In the genomic region with DNA sequence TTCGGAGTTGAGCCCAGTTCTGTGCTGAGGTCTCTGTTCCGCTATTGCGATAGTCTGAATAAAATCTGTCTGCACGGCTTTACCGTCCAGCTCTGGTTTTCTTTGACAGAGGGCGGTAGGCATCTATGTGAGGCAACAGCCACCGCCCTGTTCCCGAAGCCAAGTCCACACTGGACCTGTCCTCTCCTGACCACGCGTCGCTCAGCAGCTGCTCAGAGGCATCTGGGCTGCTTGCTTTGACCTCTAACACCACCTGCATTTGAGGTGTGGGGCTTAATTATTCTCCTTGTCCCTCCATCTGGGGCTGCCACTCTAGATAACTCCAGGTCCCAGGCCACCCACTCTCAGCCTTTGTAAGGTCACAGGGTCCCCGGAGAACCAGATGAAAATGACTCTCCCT, we compare ENCODE assay signal across 34 cellular contexts.
"Had no signal": no experiment of that assay in that cellular context is flagged by ENCODE, and none has a peak within 500 bp of the region (broad histone marks: within the 10 kb centered on the region; RNA-seq: fewer than 3 reads in every experiment).

No MANE protein-coding gene starts in this region.

- DNase-seq: activated B cell treated with CpG ODN at 0.5 μM for 24 hours; activated CD4-positive, alpha-beta T cell treated with anti-CD3 and anti-CD28 coated beads for 48 hours; activated CD4-positive, alpha-beta T cell treated with anti-CD3 and anti-CD28 coated beads, Interleukin-2, amount 50 U/mL, for 1 hour; activated CD4-positive, alpha-beta T cell treated with anti-CD3 and anti-CD28 coated beads, Interleukin-2, amount 50 U/mL, for 48 hours; activated CD8-positive, alpha-beta memory T cell treated with anti-CD3 and anti-CD28 coated beads, Interleukin-2, amount 10 ng/mL, durations not matched to agents 7 days and 5 days; activated CD8-positive, alpha-beta memory T cell treated with anti-CD3 and anti-CD28 coated beads, Interleukin-2, amount 50 U/mL, for 4 hours; activated CD8-positive, alpha-beta T cell treated with anti-CD3 and anti-CD28 coated beads, Interleukin-2, amount 10 ng/mL, durations not matched to agents 7 days and 5 days; activated effector memory CD4-positive, alpha-beta T cell treated with anti-CD3 and anti-CD28 coated beads, Interleukin-2, amount 50 U/mL, for 16 hours; activated naive CD4-positive, alpha-beta T cell treated with anti-CD3 and anti-CD28 coated beads for 36 hours; activated naive CD8-positive, alpha-beta T cell treated with anti-CD3 and anti-CD28 coated beads, Interleukin-2, amount 10 ng/mL, durations not matched to agents 7 days and 5 days; activated T-cell treated with anti-CD3 and anti-CD28 coated beads, Interleukin-2, amount 50 U/mL, for 1 hour; activated T-cell treated with anti-CD3 and anti-CD28 coated beads, Interleukin-2, amount 50 U/mL, for 48 hours; central memory CD4-positive, alpha-beta T cell; cerebellar nuclear complex; colonic mucosa; effector CD8-positive, alpha-beta T cell; foreskin fibroblast; gastrocnemius medialis; head of caudate nucleus; SW 1271; T-cell; T1000; WERI-Rb-1 had no signal

- H3K27me3 ChIP-seq: ascending aorta, cardiac muscle cell, colonic mucosa had no signal

- H3K27ac Mint-ChIP-seq: activated B cell treated with CpG ODN at 0.5 μM for 24 hours; activated CD8-positive, alpha-beta memory T cell treated with anti-CD3 and anti-CD28 coated beads, Interleukin-2, amount 10 ng/mL, durations not matched to agents 7 days and 5 days; activated CD8-positive, alpha-beta T cell treated with anti-CD3 and anti-CD28 coated beads, Interleukin-2, amount 10 ng/mL, durations not matched to agents 7 days and 5 days; activated naive CD4-positive, alpha-beta T cell treated with anti-CD3 and anti-CD28 coated beads for 36 hours; activated naive CD4-positive, alpha-beta T cell treated with anti-CD3 and anti-CD28 coated beads, Interleukin-2, amount 50 U/mL, for 24 hours; activated naive CD8-positive, alpha-beta T cell treated with anti-CD3 and anti-CD28 coated beads, Interleukin-2, amount 10 ng/mL, durations not matched to agents 7 days and 5 days; activated T-helper 1 cell treated with anti-CD3 and anti-CD28 coated beads, Interleukin-12 subunit alpha, Interleukin-12 subunit beta, Interleukin-2, Interleukin-4 antibody, amounts not matched to agents 30 ng/mL and 10 ng/mL and 1 ng/mL, durations not matched to agents 14 hours and 24 hours and 36 hours; activated T-helper 2 cell treated with anti-CD3 and anti-CD28 coated beads, Interferon-gamma antibody, Interleukin-2, Interleukin-4, amounts not matched to agents 10 μg/mL and 5 μg/mL and 100 μg/mL, durations not matched to agents 14 hours and 24 hours and 36 hours; T-cell; T-helper 1 cell treated with Interleukin-12 subunit alpha and Interleukin-12 subunit beta and Interleukin-4 antibody, amounts not matched to agents 30 μg/mL and 1 μg/mL, for 36 hours; T-helper 2 cell treated with Interferon-gamma antibody and Interleukin-4, amounts not matched to agents 5 μg/mL and 100 μg/mL, for 36 hours had no signal

- H3K36me3 ChIP-seq: ascending aorta, breast epithelium, cardiac muscle cell, colonic mucosa, gastrocnemius medialis, WERI-Rb-1 had no signal

- H3K4me3 Mint-ChIP-seq: activated B cell treated with CpG ODN at 0.5 μM for 24 hours; activated CD8-positive, alpha-beta memory T cell treated with anti-CD3 and anti-CD28 coated beads, Interleukin-2, amount 10 ng/mL, durations not matched to agents 7 days and 5 days; activated CD8-positive, alpha-beta T cell treated with anti-CD3 and anti-CD28 coated beads, Interleukin-2, amount 10 ng/mL, durations not matched to agents 7 days and 5 days; activated naive CD4-positive, alpha-beta T cell treated with anti-CD3 and anti-CD28 coated beads for 36 hours; activated naive CD4-positive, alpha-beta T cell treated with anti-CD3 and anti-CD28 coated beads, Interleukin-2, amount 50 U/mL, for 24 hours; activated naive CD8-positive, alpha-beta T cell treated with anti-CD3 and anti-CD28 coated beads, Interleukin-2, amount 10 ng/mL, durations not matched to agents 7 days and 5 days; activated T-helper 1 cell treated with anti-CD3 and anti-CD28 coated beads, Interleukin-12 subunit alpha, Interleukin-12 subunit beta, Interleukin-2, Interleukin-4 antibody, amounts not matched to agents 30 ng/mL and 10 ng/mL and 1 ng/mL, durations not matched to agents 14 hours and 24 hours and 36 hours; brain; T-cell; T-helper 1 cell treated with Interleukin-12 subunit alpha and Interleukin-12 subunit beta and Interleukin-4 antibody, amounts not matched to agents 30 μg/mL and 1 μg/mL, for 36 hours; T-helper 2 cell treated with Interferon-gamma antibody and Interleukin-4, amounts not matched to agents 5 μg/mL and 100 μg/mL, for 36 hours had no signal

- H3K4me1 ChIP-seq: ascending aorta, breast epithelium, colonic mucosa, gastrocnemius medialis had no signal

- H3K27ac ChIP-seq: ascending aorta, breast epithelium, cardiac muscle cell, colonic mucosa, gastrocnemius medialis, WERI-Rb-1 had no signal

- H3K36me3 Mint-ChIP-seq: activated CD8-positive, alpha-beta memory T cell treated with anti-CD3 and anti-CD28 coated beads, Interleukin-2, amount 10 ng/mL, durations not matched to agents 7 days and 5 days; activated naive CD4-positive, alpha-beta T cell treated with anti-CD3 and anti-CD28 coated beads, Interleukin-2, amount 50 U/mL, for 24 hours; activated naive CD8-positive, alpha-beta T cell treated with anti-CD3 and anti-CD28 coated beads, Interleukin-2, amount 10 ng/mL, durations not matched to agents 7 days and 5 days; brain; T-cell had no signal

- H3K9me3 Mint-ChIP-seq: activated B cell treated with CpG ODN at 0.5 μM for 24 hours; activated naive CD4-positive, alpha-beta T cell treated with anti-CD3 and anti-CD28 coated beads for 36 hours; activated naive CD4-positive, alpha-beta T cell treated with anti-CD3 and anti-CD28 coated beads, Interleukin-2, amount 50 U/mL, for 24 hours; activated naive CD8-positive, alpha-beta T cell treated with anti-CD3 and anti-CD28 coated beads, Interleukin-2, amount 10 ng/mL, durations not matched to agents 7 days and 5 days; activated T-helper 1 cell treated with anti-CD3 and anti-CD28 coated beads, Interleukin-12 subunit alpha, Interleukin-12 subunit beta, Interleukin-2, Interleukin-4 antibody, amounts not matched to agents 30 ng/mL and 10 ng/mL and 1 ng/mL, durations not matched to agents 14 hours and 24 hours and 36 hours; activated T-helper 2 cell treated with anti-CD3 and anti-CD28 coated beads, Interferon-gamma antibody, Interleukin-2, Interleukin-4, amounts not matched to agents 10 μg/mL and 5 μg/mL and 100 μg/mL, durations not matched to agents 14 hours and 24 hours and 36 hours; T-cell; T-helper 1 cell treated with Interleukin-12 subunit alpha and Interleukin-12 subunit beta and Interleukin-4 antibody, amounts not matched to agents 30 μg/mL and 1 μg/mL, for 36 hours; T-helper 2 cell treated with Interferon-gamma antibody and Interleukin-4, amounts not matched to agents 5 μg/mL and 100 μg/mL, for 36 hours had no signal

- H3K4me1 Mint-ChIP-seq: activated B cell treated with CpG ODN at 0.5 μM for 24 hours; activated CD8-positive, alpha-beta memory T cell treated with anti-CD3 and anti-CD28 coated beads, Interleukin-2, amount 10 ng/mL, durations not matched to agents 7 days and 5 days; activated naive CD4-positive, alpha-beta T cell treated with anti-CD3 and anti-CD28 coated beads, Interleukin-2, amount 50 U/mL, for 24 hours; T-cell had no signal

- ATAC-seq: activated CD4-positive, CD25-positive, alpha-beta regulatory T cell treated with anti-CD3 and anti-CD28 coated beads, Interleukin-2, amount 50 U/mL, for 24 hours; activated CD8-positive, alpha-beta memory T cell treated with anti-CD3 and anti-CD28 coated beads, Interleukin-2, amount 10 ng/mL, durations not matched to agents 7 days and 5 days; activated CD8-positive, alpha-beta T cell treated with anti-CD3 and anti-CD28 coated beads, Interleukin-2, amount 10 ng/mL, durations not matched to agents 7 days and 5 days; esophagus mucosa; gastrocnemius medialis; T-cell had no signal

- H3K9me3 ChIP-seq: ascending aorta, breast epithelium, colonic mucosa, gastrocnemius medialis had no signal

- H3K4me3 ChIP-seq: ascending aorta, breast epithelium, cardiac muscle cell, colonic mucosa, gastrocnemius medialis had no signal

- H3K27me3 Mint-ChIP-seq: activated CD8-positive, alpha-beta memory T cell treated with anti-CD3 and anti-CD28 coated beads, Interleukin-2, amount 10 ng/mL, durations not matched to agents 7 days and 5 days had no signal
